23 cellular contexts compared by ENCODE assay signal in the genomic region with DNA sequence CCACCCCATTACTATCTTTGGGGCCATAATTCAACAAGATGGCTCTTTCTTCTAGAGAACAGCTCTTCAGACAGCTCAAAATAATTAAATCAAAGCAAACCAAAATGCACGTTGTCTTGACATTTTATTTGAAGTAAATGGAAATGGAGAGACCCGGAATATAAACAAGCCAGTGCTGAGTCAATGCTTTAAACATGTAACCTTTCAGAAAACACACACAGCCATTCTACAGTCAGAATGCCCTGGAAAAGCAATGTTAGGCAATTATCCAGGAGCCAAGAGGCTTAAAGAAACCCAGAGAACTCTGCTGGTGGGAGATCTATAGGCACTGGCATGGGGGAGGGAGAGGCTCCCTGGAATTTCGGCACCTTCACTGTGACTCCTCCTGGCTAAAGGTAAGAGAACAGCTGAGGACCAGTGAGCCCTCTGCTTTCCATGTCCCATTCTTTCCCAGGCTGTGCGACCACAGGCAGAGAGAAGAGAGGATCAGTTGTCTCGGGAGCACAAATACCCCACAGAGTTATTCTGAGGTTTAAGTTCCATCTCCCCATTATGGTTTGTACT.
DNase-seq lines count a peak whose midpoint lies in the region; ATAC-seq and TF ChIP-seq lines count a peak whose summit lies in the region.
"Had no signal": no experiment of that assay in that cellular context is flagged by ENCODE, and none has a peak within 500 bp of the region (broad histone marks: within the 10 kb centered on the region; RNA-seq: fewer than 3 reads in every experiment).

No MANE protein-coding gene starts in this region.

- H2BK15ac ChIP-seq in H9 (ENCODE audit: low read depth, low read length) = no peak overlapping the region
- H2BK15ac ChIP-seq in mesendoderm (replicated peaks; ENCODE audit: low read depth) = no peak overlapping the region

- no peak overlapping the region for H2AK5ac ChIP-seq in H9 (ENCODE audit: insufficient read length, low read length)
- H2AK5ac ChIP-seq in mesendoderm (ENCODE audit: low read length) = no peak overlapping the region

- no peak overlapping the region for H4K91ac ChIP-seq in H9 (ENCODE audit: insufficient read length, low read depth, low read length)

- H3K27ac ChIP-seq in H9 (ENCODE audit: insufficient read length, low read depth, low read length) (no peak overlapping the region), cingulate gyrus (ENCODE audit: low read depth, low read length) (peak overlapping the region; percentile 32), mesendoderm (ENCODE audit: low read depth, low read length) (no peak overlapping the region), vagina (peak overlapping the region; percentile 18), PC-3 (ENCODE audit: low read length) (no peak overlapping the region)
- H3K27ac ChIP-seq: cardiac muscle cell, SK-N-MC, suprapubic skin had no signal

- H3T11ph ChIP-seq in H9 (ENCODE audit: low read length) = no peak overlapping the region

- no peaks in the 10 kb centered on the region for H3K36me3 ChIP-seq in mesendoderm (ENCODE audit: control insufficient read depth, insufficient read depth, low read length)
- H3K36me3 ChIP-seq in vagina = no peaks in the 10 kb centered on the region
- no peaks in the 10 kb centered on the region for H3K36me3 ChIP-seq in PC-3 (ENCODE audit: low read depth, low read length)
- H3K36me3 ChIP-seq: cardiac muscle cell, suprapubic skin had no signal

- no peaks in the 10 kb centered on the region for H3F3A ChIP-seq in PC-3 (ENCODE audit: low read length, unreplicated experiment)

- no peak overlapping the region for H2AFZ ChIP-seq in H9 (ENCODE audit: low read length)
- no peak overlapping the region for H2AFZ ChIP-seq in PC-3 (ENCODE audit: low read length)

- no peaks in the 10 kb centered on the region for H3K9me3 Mint-ChIP-seq in H9
- peaks cover 0 to 4% (median 0%) of the 10 kb centered on the region in 7 donors for H3K9me3 Mint-ChIP-seq in CD14-positive monocyte
- H3K9me3 Mint-ChIP-seq: activated naive CD4-positive, alpha-beta T cell treated with anti-CD3 and anti-CD28 coated beads, Interleukin-2, amount 10 ng/mL, durations not matched to agents 7 days and 5 days; activated T-helper 1 cell treated with anti-CD3 and anti-CD28 coated beads, Interleukin-12 subunit alpha, Interleukin-12 subunit beta, Interleukin-2, Interleukin-4 antibody, amounts not matched to agents 30 ng/mL and 10 ng/mL and 1 ng/mL, durations not matched to agents 14 hours and 24 hours and 36 hours; memory B cell; stimulated activated effector memory CD8-positive, alpha-beta T cell treated with anti-CD3 and anti-CD28 coated beads, Interleukin-12 subunit alpha, Interleukin-12 subunit beta, amount 100 ng/mL, for 72 hours had no signal

- H3K4me1 Mint-ChIP-seq in H9 (peaks cover 5 to 6% of the 10 kb centered on the region in 2 experiments; a peak in 1 of 4 replicates), CD14-positive monocyte (no peaks in the 10 kb centered on the region)
- H3K4me1 Mint-ChIP-seq: activated CD8-positive, alpha-beta memory T cell treated with anti-CD3 and anti-CD28 coated beads, Interleukin-2, amount 10 ng/mL, durations not matched to agents 7 days and 5 days; activated naive CD4-positive, alpha-beta T cell treated with anti-CD3 and anti-CD28 coated beads, Interleukin-2, amount 10 ng/mL, durations not matched to agents 7 days and 5 days; B cell; memory B cell; naive thymus-derived CD4-positive, alpha-beta T cell; stimulated activated effector memory CD8-positive, alpha-beta T cell treated with anti-CD3 and anti-CD28 coated beads, Interleukin-12 subunit alpha, Interleukin-12 subunit beta, amount 100 ng/mL, for 72 hours had no signal

- H3K9me3 ChIP-seq in H9 (ENCODE audit: control insufficient read depth, low read depth, low read length) (no peaks in the 10 kb centered on the region), vagina (no peaks in the 10 kb centered on the region), PC-3 (ENCODE audit: low read length) (no peaks in the 10 kb centered on the region)
- H3K9me3 ChIP-seq: suprapubic skin had no signal

- CTCF ChIA-PET in PC-3 (lab: Charles Lee) = no interaction called here

- H3K4me3 Mint-ChIP-seq in H9 = no peak overlapping the region
- H3K4me3 Mint-ChIP-seq in CD14-positive monocyte = no peak overlapping the region
- H3K4me3 Mint-ChIP-seq: activated CD8-positive, alpha-beta memory T cell treated with anti-CD3 and anti-CD28 coated beads, Interleukin-2, amount 10 ng/mL, durations not matched to agents 7 days and 5 days; activated naive CD4-positive, alpha-beta T cell treated with anti-CD3 and anti-CD28 coated beads, Interleukin-2, amount 10 ng/mL, durations not matched to agents 7 days and 5 days; activated T-helper 1 cell treated with anti-CD3 and anti-CD28 coated beads, Interleukin-12 subunit alpha, Interleukin-12 subunit beta, Interleukin-2, Interleukin-4 antibody, amounts not matched to agents 30 ng/mL and 10 ng/mL and 1 ng/mL, durations not matched to agents 14 hours and 24 hours and 36 hours; B cell; memory B cell; naive thymus-derived CD4-positive, alpha-beta T cell; stimulated activated effector memory CD8-positive, alpha-beta T cell treated with anti-CD3 and anti-CD28 coated beads, Interleukin-12 subunit alpha, Interleukin-12 subunit beta, amount 100 ng/mL, for 72 hours had no signal

- no peak overlapping the region for H3K4me3 ChIP-seq in mesendoderm (ENCODE audit: low read length)
- no peak overlapping the region for H3K4me3 ChIP-seq in vagina
- no peak overlapping the region for H3K4me3 ChIP-seq in PC-3 (ENCODE audit: low read length)
- H3K4me3 ChIP-seq: cardiac muscle cell, SK-N-MC, suprapubic skin had no signal

- no peaks in the 10 kb centered on the region for H3K36me3 Mint-ChIP-seq in H9 (ENCODE audit: insufficient read depth in 1 of 3, low read depth in 3 of 3)
- no peaks in the 10 kb centered on the region for H3K36me3 Mint-ChIP-seq in CD14-positive monocyte
- H3K36me3 Mint-ChIP-seq: activated CD8-positive, alpha-beta memory T cell treated with anti-CD3 and anti-CD28 coated beads, Interleukin-2, amount 10 ng/mL, durations not matched to agents 7 days and 5 days; activated naive CD4-positive, alpha-beta T cell treated with anti-CD3 and anti-CD28 coated beads, Interleukin-2, amount 10 ng/mL, durations not matched to agents 7 days and 5 days; memory B cell; naive thymus-derived CD4-positive, alpha-beta T cell; stimulated activated effector memory CD8-positive, alpha-beta T cell treated with anti-CD3 and anti-CD28 coated beads, Interleukin-12 subunit alpha, Interleukin-12 subunit beta, amount 100 ng/mL, for 72 hours had no signal

- H4K20me1 ChIP-seq in H9 (ENCODE audit: control insufficient read depth, insufficient read depth, insufficient read length) (no peaks in the 10 kb centered on the region), PC-3 (ENCODE audit: low read length) (no peaks in the 10 kb centered on the region)

- H3K23ac ChIP-seq in H9 (ENCODE audit: insufficient read length, low read depth, low read length) = no peak overlapping the region
- H3K23ac ChIP-seq in mesendoderm (ENCODE audit: low read length) = no peak overlapping the region

- H4K8ac ChIP-seq in H9 (replicated peaks; ENCODE audit: insufficient read length, low read depth, low read length) (no peak overlapping the region), mesendoderm (ENCODE audit: low read depth, low read length) (no peak overlapping the region)

- H2BK120ac ChIP-seq in H9 (ENCODE audit: low read depth, low read length, poor library complexity, severe bottlenecking) (no peak overlapping the region), mesendoderm (ENCODE audit: low read depth, low read length) (no peak overlapping the region)

- H3K79me2 ChIP-seq in H9 (ENCODE audit: insufficient read depth, low read length) = no peaks in the 10 kb centered on the region
- H3K79me2 ChIP-seq in mesendoderm (ENCODE audit: control insufficient read depth, insufficient read depth, low read length) = no peaks in the 10 kb centered on the region
- H3K79me2 ChIP-seq in PC-3 (ENCODE audit: low read length) = no peaks in the 10 kb centered on the region

- H4K5ac ChIP-seq in H9 (ENCODE audit: insufficient read length, low read depth, low read length) (no peak overlapping the region), mesendoderm (ENCODE audit: low read length) (no peak overlapping the region)

- H3K79me1 ChIP-seq in H9 (ENCODE audit: insufficient read depth, low read depth, low read length, poor library complexity, severe bottlenecking) = no peaks in the 10 kb centered on the region
- H3K79me1 ChIP-seq in mesendoderm (ENCODE audit: low read length) = no peaks in the 10 kb centered on the region

- no peak overlapping the region for H3K9ac ChIP-seq in H9 (ENCODE audit: extremely low read depth, insufficient read length, low read length)
- H3K9ac ChIP-seq in mesendoderm (ENCODE audit: low read length) = no peak overlapping the region
- H3K9ac ChIP-seq in PC-3 (ENCODE audit: low read length) = no peak overlapping the region

- TF ChIP-seq CTCF in H9 (conservative IDR thresholded peaks at IDR 0.05) = no peak
- no peak for TF ChIP-seq CTCF in vagina (IDR thresholded peaks at IDR 0.05)
- no peak for TF ChIP-seq CTCF in CD14-positive monocyte (IDR thresholded peaks at IDR 0.05)
- TF ChIP-seq CTCF in PC-3 (conservative IDR thresholded peaks at IDR 0.05; ENCODE audit: low read depth, low read length) = no peak

- TF ChIP-seq POLR2A in vagina (IDR thresholded peaks at IDR 0.05) = no peak

- no peak for ATAC-seq in PC-3
- ATAC-seq: activated CD8-positive, alpha-beta memory T cell treated with anti-CD3 and anti-CD28 coated beads, Interleukin-2, amount 10 ng/mL, durations not matched to agents 7 days and 5 days; naive thymus-derived CD4-positive, alpha-beta T cell; stimulated activated effector memory CD8-positive, alpha-beta T cell treated with anti-CD3 and anti-CD28 coated beads, Interleukin-12 subunit alpha, Interleukin-12 subunit beta, amount 100 ng/mL, for 72 hours had no signal

- H3K27me3 ChIP-seq in H9 (ENCODE audit: insufficient read depth, low read length) = no peaks in the 10 kb centered on the region
- no peaks in the 10 kb centered on the region for H3K27me3 ChIP-seq in mesendoderm (ENCODE audit: insufficient read depth, low read length, poor library complexity)
- no peaks in the 10 kb centered on the region for H3K27me3 ChIP-seq in vagina
- peaks cover 26% of the 10 kb centered on the region for H3K27me3 ChIP-seq in PC-3 (ENCODE audit: low read length)
- H3K27me3 ChIP-seq: cardiac muscle cell, suprapubic skin had no signal

- no peaks in the 10 kb centered on the region for H3K23me2 ChIP-seq in H9 (ENCODE audit: insufficient read length, low read depth, low read length, poor library complexity, severe bottlenecking)

- no peak overlapping the region for H3K18ac ChIP-seq in H9 (ENCODE audit: insufficient read length, low read depth, low read length)
- H3K18ac ChIP-seq in mesendoderm (ENCODE audit: low read length) = no peak overlapping the region

- H3K27ac Mint-ChIP-seq in H9 = no peak overlapping the region
- no peak overlapping the region for H3K27ac Mint-ChIP-seq in CD14-positive monocyte
- H3K27ac Mint-ChIP-seq: activated CD8-positive, alpha-beta memory T cell treated with anti-CD3 and anti-CD28 coated beads, Interleukin-2, amount 10 ng/mL, durations not matched to agents 7 days and 5 days; activated naive CD4-positive, alpha-beta T cell treated with anti-CD3 and anti-CD28 coated beads, Interleukin-2, amount 10 ng/mL, durations not matched to agents 7 days and 5 days; activated T-helper 1 cell treated with anti-CD3 and anti-CD28 coated beads, Interleukin-12 subunit alpha, Interleukin-12 subunit beta, Interleukin-2, Interleukin-4 antibody, amounts not matched to agents 30 ng/mL and 10 ng/mL and 1 ng/mL, durations not matched to agents 14 hours and 24 hours and 36 hours; B cell; memory B cell; naive thymus-derived CD4-positive, alpha-beta T cell; stimulated activated effector memory CD8-positive, alpha-beta T cell treated with anti-CD3 and anti-CD28 coated beads, Interleukin-12 subunit alpha, Interleukin-12 subunit beta, amount 100 ng/mL, for 72 hours had no signal

- WGBS in H9 (ENCODE audit: extremely low coverage, insufficient read length, low lambda C conversion rate) = no CpG with 5 or more reads among the region's 5 CpGs
- no CpG with 5 or more reads among the region's 5 CpGs for WGBS in mesendoderm (ENCODE audit: extremely low coverage, insufficient coverage, low lambda C conversion rate)

- H3K4me1 ChIP-seq in H9 (ENCODE audit: insufficient read depth, low read length) (no peaks in the 10 kb centered on the region; the same call in 1 of the 2 replicates), mesendoderm (ENCODE audit: control insufficient read depth, low read depth, low read length) (peaks cover 9% of the 10 kb centered on the region), vagina (peaks cover 14% of the 10 kb centered on the region), PC-3 (ENCODE audit: insufficient read depth, low read length) (no peaks in the 10 kb centered on the region)

- H2BK5ac ChIP-seq in H9 (ENCODE audit: insufficient read length, low read length) = no peak overlapping the region
- H2BK5ac ChIP-seq in mesendoderm (ENCODE audit: low read length) = no peak overlapping the region

- intact Hi-C loops in vagina (cut with DNase I) (no loop called here), CD14-positive monocyte (cut with micrococcal nuclease) (no loop called here), PC-3 (cut with micrococcal nuclease) (no loop called here)

- H3K9me2 ChIP-seq in PC-3 (replicated peaks; ENCODE audit: low read length) = no peaks in the 10 kb centered on the region

- no peak overlapping the region for H3K56ac ChIP-seq in H9 (ENCODE audit: insufficient read length, low read depth, low read length)
- no peak overlapping the region for H3K56ac ChIP-seq in mesendoderm (ENCODE audit: low read length)

- H2BK12ac ChIP-seq in H9 (ENCODE audit: insufficient read length, low read depth, low read length) = no peak overlapping the region

- no peaks in the 10 kb centered on the region; the same call in 1 of the 2 replicates for H3K27me3 Mint-ChIP-seq in H9 (ENCODE audit: low read depth)
- H3K27me3 Mint-ChIP-seq in CD14-positive monocyte (ENCODE audit: low read depth in 3 of 3) = peaks cover 1 to 2% (median 2%) of the 10 kb centered on the region in 3 donors
- H3K27me3 Mint-ChIP-seq: activated naive CD4-positive, alpha-beta T cell treated with anti-CD3 and anti-CD28 coated beads, Interleukin-2, amount 10 ng/mL, durations not matched to agents 7 days and 5 days had no signal

- BruUV-seq in PC-3 (replicated peaks; lab: Mats Ljungman, UMichigan) = no TSS peak

- no peak overlapping the region for H3K14ac ChIP-seq in H9 (ENCODE audit: insufficient read depth, low read length)

- no peak overlapping the region for H3K4me2 ChIP-seq in H9 (ENCODE audit: insufficient read depth, insufficient read length, low read length)
- no peak overlapping the region for H3K4me2 ChIP-seq in mesendoderm (ENCODE audit: low read length)
- H3K4me2 ChIP-seq in PC-3 (ENCODE audit: low read length) = no peak overlapping the region

- peak; percentile 28 for DNase-seq in H9
- peak; percentile 23 for DNase-seq in mesendoderm
- no peak for DNase-seq in vagina (ENCODE audit: extremely low spot score in 2 of 2)
- no peak for DNase-seq in activated T-cell treated with anti-CD3 and anti-CD28 coated beads, Interleukin-2, amount 50 U/mL, for 1 hour
- no peak for DNase-seq in CD14-positive monocyte (ENCODE audit: low spot score)
- no peak for DNase-seq in PC-3
- DNase-seq: activated CD4-positive, alpha-beta T cell treated with anti-CD3 and anti-CD28 coated beads for 48 hours; activated CD8-positive, alpha-beta memory T cell treated with anti-CD3 and anti-CD28 coated beads, Interleukin-2, amount 10 ng/mL, durations not matched to agents 7 days and 5 days; activated naive CD4-positive, alpha-beta T cell treated with anti-CD3 and anti-CD28 coated beads, Interleukin-2, amount 10 ng/mL, durations not matched to agents 7 days and 5 days; DMS79; Karpas-422; naive thymus-derived CD4-positive, alpha-beta T cell; NCI-H187; NCI-H345; retina had no signal

- POLR2A ChIA-PET in PC-3 (lab: Charles Lee; ENCODE audit: unreplicated experiment) = interaction anchor here (0.6 kb wide), 1 partner anchor 30 kb away, joined by 21 read pairs; no protein-coding TSS in a partner anchor

- no peak overlapping the region for H2BK20ac ChIP-seq in H9 (ENCODE audit: low read depth, low read length, poor library complexity, severe bottlenecking)

- H3K4ac ChIP-seq in H9 (ENCODE audit: low read depth, low read length) (no peak overlapping the region), mesendoderm (ENCODE audit: low read depth, low read length) (peak overlapping the region; percentile 2)

Comparison
In these comparisons a context has a peak if more than half of its experiments do, and no peak if none do; other contexts are left out.
1. DNase-seq: peak in H9 (single experiment) and mesendoderm (single experiment); none in vagina (0 of 2), activated T-cell treated with anti-CD3 and anti-CD28 coated beads, Interleukin-2, amount 50 U/mL, for 1 hour (single experiment), CD14-positive monocyte (single experiment) and PC-3 (single experiment).
2. H3K27ac ChIP-seq: peak in cingulate gyrus (single experiment) and vagina (single experiment); none in H9 (single experiment), mesendoderm (single experiment) and PC-3 (single experiment).